ENCODE assay signal across 3 cellular contexts in genomic region chr6:150059973-150060372, GRCh38. TPM values are rescaled to one million over a fixed set of nuclear protein-coding genes. Genes with fewer than 3 reads are reported as not detected.
"Had no signal": no experiment of that assay in that cellular context is flagged by ENCODE, and none has a peak within 500 bp of the region (broad histone marks: within the 10 kb centered on the region; RNA-seq: fewer than 3 reads in every experiment).

No MANE protein-coding gene starts in this region.

RNA-seq across cellular contexts. Expression of gene RAET1L, which starts 34.6 kb away (rescaled TPM):
- total RNA-seq: mucosa of gallbladder, posterior vena cava, transverse colon had no signal
